1 cellular context compared by ENCODE assay signal in genomic region chr12:66156654-66157053, GRCh38.
TF ChIP-seq lines count a peak whose summit lies in the region.

No MANE protein-coding gene starts in this region.

TF ChIP-seq in GM12878, 131 proteins besides CTCF, POLR2A, EP300 and RAD21:
- TF ChIP-seq HDAC6 (IDR thresholded peaks at IDR 0.05; ENCODE audit: unreplicated experiment) (no peak), PML (IDR thresholded peaks at IDR 0.05; ENCODE audit: low read length) (no peak), TCF3 (IDR thresholded peaks at IDR 0.05; ENCODE audit: borderline replicate concordance, insufficient read depth, low read depth, low read length) (no peak), ZNF274 (IDR thresholded peaks at IDR 0.05; ENCODE audit: insufficient read depth, insufficient read length) (no peak), EED (IDR thresholded peaks at IDR 0.05; ENCODE audit: low read depth) (no peak), SPI1 (IDR thresholded peaks at IDR 0.05; ENCODE audit: borderline replicate concordance, insufficient read depth, low read depth, low read length) (no peak), PBX3 (IDR thresholded peaks at IDR 0.05; ENCODE audit: insufficient replicate concordance, low read depth, low read length) (no peak), BACH1 (IDR thresholded peaks at IDR 0.05; ENCODE audit: borderline replicate concordance) (no peak), IRF4 (IDR thresholded peaks at IDR 0.05; ENCODE audit: low read depth, low read length) (no peak), BCLAF1 (IDR thresholded peaks at IDR 0.05) (no peak), JUNB (IDR thresholded peaks at IDR 0.05) (no peak), SP1 (IDR thresholded peaks at IDR 0.05; ENCODE audit: low read depth, low read length) (no peak)
- TF ChIP-seq, protein P1, sequence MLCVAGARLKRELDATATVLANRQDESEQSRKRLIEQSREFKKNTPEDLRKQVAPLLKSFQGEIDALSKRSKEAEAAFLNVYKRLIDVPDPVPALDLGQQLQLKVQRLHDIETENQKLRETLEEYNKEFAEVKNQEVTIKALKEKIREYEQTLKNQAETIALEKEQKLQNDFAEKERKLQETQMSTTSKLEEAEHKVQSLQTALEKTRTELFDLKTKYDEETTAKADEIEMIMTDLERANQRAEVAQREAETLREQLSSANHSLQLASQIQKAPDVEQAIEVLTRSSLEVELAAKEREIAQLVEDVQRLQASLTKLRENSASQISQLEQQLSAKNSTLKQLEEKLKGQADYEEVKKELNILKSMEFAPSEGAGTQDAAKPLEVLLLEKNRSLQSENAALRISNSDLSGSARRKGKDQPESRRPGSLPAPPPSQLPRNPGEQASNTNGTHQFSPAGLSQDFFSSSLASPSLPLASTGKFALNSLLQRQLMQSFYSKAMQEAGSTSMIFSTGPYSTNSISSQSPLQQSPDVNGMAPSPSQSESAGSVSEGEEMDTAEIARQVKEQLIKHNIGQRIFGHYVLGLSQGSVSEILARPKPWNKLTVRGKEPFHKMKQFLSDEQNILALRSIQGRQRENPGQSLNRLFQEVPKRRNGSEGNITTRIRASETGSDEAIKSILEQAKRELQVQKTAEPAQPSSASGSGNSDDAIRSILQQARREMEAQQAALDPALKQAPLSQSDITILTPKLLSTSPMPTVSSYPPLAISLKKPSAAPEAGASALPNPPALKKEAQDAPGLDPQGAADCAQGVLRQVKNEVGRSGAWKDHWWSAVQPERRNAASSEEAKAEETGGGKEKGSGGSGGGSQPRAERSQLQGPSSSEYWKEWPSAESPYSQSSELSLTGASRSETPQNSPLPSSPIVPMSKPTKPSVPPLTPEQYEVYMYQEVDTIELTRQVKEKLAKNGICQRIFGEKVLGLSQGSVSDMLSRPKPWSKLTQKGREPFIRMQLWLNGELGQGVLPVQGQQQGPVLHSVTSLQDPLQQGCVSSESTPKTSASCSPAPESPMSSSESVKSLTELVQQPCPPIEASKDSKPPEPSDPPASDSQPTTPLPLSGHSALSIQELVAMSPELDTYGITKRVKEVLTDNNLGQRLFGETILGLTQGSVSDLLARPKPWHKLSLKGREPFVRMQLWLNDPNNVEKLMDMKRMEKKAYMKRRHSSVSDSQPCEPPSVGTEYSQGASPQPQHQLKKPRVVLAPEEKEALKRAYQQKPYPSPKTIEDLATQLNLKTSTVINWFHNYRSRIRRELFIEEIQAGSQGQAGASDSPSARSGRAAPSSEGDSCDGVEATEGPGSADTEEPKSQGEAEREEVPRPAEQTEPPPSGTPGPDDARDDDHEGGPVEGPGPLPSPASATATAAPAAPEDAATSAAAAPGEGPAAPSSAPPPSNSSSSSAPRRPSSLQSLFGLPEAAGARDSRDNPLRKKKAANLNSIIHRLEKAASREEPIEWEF (IDR thresholded peaks at IDR 0.05; ENCODE audit: insufficient replicate concordance, low read depth, low read length) = no peak
